26 cellular contexts compared by ENCODE assay signal in genomic region chr7:131074043-131074442, GRCh38.
DNase-seq lines count a peak whose midpoint lies in the region; ATAC-seq and TF ChIP-seq lines count a peak whose summit lies in the region.
"Had no signal": no experiment of that assay in that cellular context is flagged by ENCODE, and none has a peak within 500 bp of the region (broad histone marks: within the 10 kb centered on the region; RNA-seq: fewer than 3 reads in every experiment).

No MANE protein-coding gene starts in this region.

- no peaks in the 10 kb centered on the region for H3K36me3 ChIP-seq in CD8-positive, alpha-beta memory T cell (ENCODE audit: insufficient read depth, low read length)
- H3K36me3 ChIP-seq: colonic mucosa, WERI-Rb-1 had no signal

- ATAC-seq in natural killer cell (peak in 2 of 3 donors; percentile 8 to 15), HG03025 (IDR thresholded peaks at IDR 0.05; ENCODE audit: low FRiP score, unreplicated experiment) (no peak)
- ATAC-seq: esophagus mucosa, left colon, Panc1 had no signal

- CTCF ChIA-PET in CD8-positive, alpha-beta memory T cell (lab: Charles Lee) = no interaction called here

- H3K9me3 Mint-ChIP-seq in activated T-cell treated with anti-CD3 and anti-CD28 coated beads, Interleukin-2, amount 50 U/mL, for 24 hours = no peaks in the 10 kb centered on the region
- H3K9me3 Mint-ChIP-seq in CD8-positive, alpha-beta memory T cell = no peaks in the 10 kb centered on the region
- no peaks in the 10 kb centered on the region for H3K9me3 Mint-ChIP-seq in natural killer cell
- H3K9me3 Mint-ChIP-seq: brain had no signal

- peaks cover 71% of the 10 kb centered on the region for H3K4me1 ChIP-seq in CD8-positive, alpha-beta memory T cell (ENCODE audit: insufficient read depth, low read length)
- H3K4me1 ChIP-seq: colonic mucosa had no signal

- H3K27ac ChIP-seq in CD8-positive, alpha-beta memory T cell (ENCODE audit: low read depth, low read length) = no peak overlapping the region
- H3K27ac ChIP-seq in cingulate gyrus (ENCODE audit: low read depth, low read length) = peak overlapping the region; percentile 56
- H3K27ac ChIP-seq: colonic mucosa, WERI-Rb-1 had no signal

- no peaks in the 10 kb centered on the region for H3K27me3 Mint-ChIP-seq in activated T-cell treated with anti-CD3 and anti-CD28 coated beads, Interleukin-2, amount 50 U/mL, for 24 hours
- peaks cover 0 to 11% of the 10 kb centered on the region in 2 donors for H3K27me3 Mint-ChIP-seq in CD8-positive, alpha-beta memory T cell
- no peaks in the 10 kb centered on the region for H3K27me3 Mint-ChIP-seq in natural killer cell (ENCODE audit: low read depth in 2 of 2)
- H3K27me3 Mint-ChIP-seq: brain had no signal

- no peak overlapping the region for H3K4me3 ChIP-seq in CD8-positive, alpha-beta memory T cell (ENCODE audit: low read length)
- H3K4me3 ChIP-seq: colonic mucosa, stomach, thyroid gland had no signal

- H3K27me3 ChIP-seq in CD8-positive, alpha-beta memory T cell (ENCODE audit: insufficient read depth, low read length, poor library complexity, severe bottlenecking) = no peaks in the 10 kb centered on the region
- H3K27me3 ChIP-seq: colonic mucosa, stomach, thyroid gland had no signal

- H3K4me1 Mint-ChIP-seq in activated T-cell treated with anti-CD3 and anti-CD28 coated beads, Interleukin-2, amount 50 U/mL, for 24 hours (ENCODE audit: low read depth) = peaks cover 65% of the 10 kb centered on the region
- H3K4me1 Mint-ChIP-seq in CD8-positive, alpha-beta memory T cell = peaks cover 17 to 66% (median 17%) of the 10 kb centered on the region in 3 donors
- H3K4me1 Mint-ChIP-seq in natural killer cell = peaks cover 5 to 57% of the 10 kb centered on the region in 2 donors

- TF ChIP-seq CTCF in natural killer cell (IDR thresholded peaks at IDR 0.05) = no peak

- DNase-seq in activated T-cell treated with anti-CD3 and anti-CD28 coated beads, Interleukin-2, amount 50 U/mL, for 24 hours = no peak
- DNase-seq in activated T-cell treated with anti-CD3 and anti-CD28 coated beads, Interleukin-2, amount 50 U/mL, for 48 hours = no peak
- no peak for DNase-seq in CD8-positive, alpha-beta memory T cell
- DNase-seq in natural killer cell = no peak
- no peak for DNase-seq in NCI-H510A treated with DMSO at 0.1 percent for 48 hours (lab: John Stamatoyannopoulos, UW)
- no peak for DNase-seq in NCI-H446 treated with DMSO at 0.1 percent for 48 hours (lab: John Stamatoyannopoulos, UW)
- DNase-seq: 8988T; activated CD8-positive, alpha-beta memory T cell treated with anti-CD3 and anti-CD28 coated beads, Interleukin-2, amount 50 U/mL, for 4 hours; activated effector memory CD4-positive, alpha-beta T cell treated with Interleukin-2 at 50 U/mL for 16 hours; colonic mucosa; left colon; mesendoderm; NCI-H1092; NCI-H1694 treated with DMSO at 0.1 percent for 48 hours; NCI-H524; occipital lobe; SHP77; stomach; T1000; thyroid gland; WERI-Rb-1 had no signal

- intact Hi-C loops in natural killer cell (cut with micrococcal nuclease) = loop anchor here (5.0 to 10.0 kb wide), 2 partner anchors 33 to 351 kb away; no protein-coding TSS in a partner anchor

- no peak overlapping the region for H3K4me3 Mint-ChIP-seq in activated T-cell treated with anti-CD3 and anti-CD28 coated beads, Interleukin-2, amount 50 U/mL, for 24 hours
- H3K4me3 Mint-ChIP-seq in CD8-positive, alpha-beta memory T cell = peak overlapping the region in 6 of 7 donors; percentile 13 to 64 (median 47)
- H3K4me3 Mint-ChIP-seq in natural killer cell = peak overlapping the region; percentile 55
- H3K4me3 Mint-ChIP-seq: brain had no signal

- H3K9me3 ChIP-seq in CD8-positive, alpha-beta memory T cell (ENCODE audit: low read length) = no peaks in the 10 kb centered on the region
- H3K9me3 ChIP-seq: colonic mucosa, stomach, thyroid gland had no signal

- peaks cover 44% of the 10 kb centered on the region for H3K36me3 Mint-ChIP-seq in activated T-cell treated with anti-CD3 and anti-CD28 coated beads, Interleukin-2, amount 50 U/mL, for 24 hours (ENCODE audit: low read depth)
- H3K36me3 Mint-ChIP-seq in CD8-positive, alpha-beta memory T cell = peaks cover 3 to 57% (median 12%) of the 10 kb centered on the region in 3 donors
- no peaks in the 10 kb centered on the region for H3K36me3 Mint-ChIP-seq in natural killer cell

- POLR2A ChIA-PET in CD8-positive, alpha-beta memory T cell (lab: Charles Lee) = no interaction called here

- H3K27ac Mint-ChIP-seq in activated T-cell treated with anti-CD3 and anti-CD28 coated beads, Interleukin-2, amount 50 U/mL, for 24 hours = peak overlapping the region; percentile 75
- H3K27ac Mint-ChIP-seq in CD8-positive, alpha-beta memory T cell = peak overlapping the region in 5 of 8 donors; percentile 8 to 68 (median 44)
- H3K27ac Mint-ChIP-seq in natural killer cell = peak overlapping the region in 1 of 2 donors; percentile 72
